ENCODE assay signal across 7 cellular contexts in the genomic region with DNA sequence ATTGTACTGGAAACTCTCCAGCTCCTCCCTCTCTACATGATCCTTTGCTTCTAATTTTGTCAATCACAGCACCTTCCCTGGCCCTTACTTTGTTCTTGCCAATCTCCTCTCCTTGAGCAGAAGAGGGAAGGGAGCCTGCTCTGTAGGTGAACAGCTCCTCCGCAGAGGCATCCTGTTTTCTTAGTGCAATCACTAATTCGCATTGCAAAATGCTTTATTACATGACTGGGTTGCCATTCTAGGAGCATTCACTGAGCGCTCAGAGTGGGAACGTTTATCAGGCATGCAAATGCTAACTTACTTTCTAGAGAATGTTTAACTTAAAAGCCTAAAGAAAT. TPM values are rescaled to one million over a fixed set of nuclear protein-coding genes. Genes with fewer than 3 reads are reported as not detected.
A peak's percentile ranks its signal among the peaks of the same experiment; 100 is the strongest.
DNase-seq lines count a peak whose midpoint lies in the region; ATAC-seq and TF ChIP-seq lines count a peak whose summit lies in the region.

No MANE protein-coding gene starts in this region.

- DNase-seq in LNCaP clone FGC (ENCODE audit: low read depth): peak; percentile 8
- DNase-seq in osteocyte (ENCODE audit: extremely low spot score, unreplicated experiment): no peak
- DNase-seq in GOT3 (lab: John Stamatoyannopoulos, UW): no peak
- DNase-seq in 8988T: no peak
- DNase-seq in middle frontal gyrus (ENCODE audit: extremely low spot score, low spot score): no peak

- H3K27me3 ChIP-seq in ectodermal cell (ENCODE audit: control insufficient read depth, insufficient read depth, low read length, poor library complexity, severe bottlenecking): peaks cover 6% of the 10 kb centered on the region

- H3K4me1 Mint-ChIP-seq in osteocyte (ENCODE audit: unreplicated experiment): peaks cover 59% of the 10 kb centered on the region

- no peak overlapping the region for H3K27ac Mint-ChIP-seq in osteocyte (ENCODE audit: unreplicated experiment)

- peak overlapping the region; percentile 40 for H3K4me3 Mint-ChIP-seq in osteocyte (ENCODE audit: unreplicated experiment)

- H3K4me3 ChIP-seq in LNCaP clone FGC (ENCODE audit: low read depth, low read length): peak overlapping the region; percentile 43
- H3K4me3 ChIP-seq in ectodermal cell (ENCODE audit: insufficient read depth, low read depth, low read length): peak overlapping the region; percentile 15

- no peak overlapping the region for H3K27ac ChIP-seq in ectodermal cell (ENCODE audit: insufficient read depth, low read depth, low read length, poor library complexity, severe bottlenecking)

- H3K36me3 Mint-ChIP-seq in osteocyte (ENCODE audit: unreplicated experiment): peaks cover 4% of the 10 kb centered on the region

- peak; percentile 8 for ATAC-seq in GM19035 (IDR thresholded peaks at IDR 0.05; ENCODE audit: unreplicated experiment)

- H3K9me3 ChIP-seq in ectodermal cell (ENCODE audit: control insufficient read depth, low read length): no peaks in the 10 kb centered on the region

- peaks cover 5% of the 10 kb centered on the region for H3K36me3 ChIP-seq in ectodermal cell (ENCODE audit: control insufficient read depth, insufficient read depth, low read length)

- H3K4me1 ChIP-seq in ectodermal cell (ENCODE audit: control insufficient read depth, insufficient read depth, low read length): peaks cover 21% of the 10 kb centered on the region

- no peaks in the 10 kb centered on the region for H3K9me3 Mint-ChIP-seq in osteocyte (ENCODE audit: unreplicated experiment)

- no peak for TF ChIP-seq CTCF in LNCaP clone FGC (IDR thresholded peaks at IDR 0.05; ENCODE audit: control insufficient read depth, extremely low read depth, insufficient read depth)
- TF ChIP-seq CTCF in osteocyte (IDR thresholded peaks at IDR 0.05): no peak

- 4 to 5% methylated on average over 4 of the region's 4 CpGs for WGBS in ectodermal cell, 2 experiments

- H3K27me3 Mint-ChIP-seq in osteocyte (ENCODE audit: unreplicated experiment): no peaks in the 10 kb centered on the region

RNA-seq across cellular contexts. Expression of a gene that starts 0.4 kb away (rescaled TPM):
- 15.6 TPM for polyA plus RNA-seq in ectodermal cell (2013, experiment 1 of 4)
- polyA plus RNA-seq in ectodermal cell (2013, experiment 2 of 4): 17.2 TPM
- polyA plus RNA-seq in ectodermal cell (2013, experiment 3 of 4): 12.7 TPM
- 13.1 TPM for polyA plus RNA-seq in ectodermal cell (2013, experiment 4 of 4)
- 27.3 and 28.8 TPM in 2 replicates for total RNA-seq in osteocyte
